Comparison of ENCODE assay signal across 8 cellular contexts in genomic region chr1:172449585-172450523, GRCh38. TPM values are rescaled to one million over a fixed set of nuclear protein-coding genes. Genes with fewer than 3 reads are reported as not detected.
DNase-seq lines count a peak whose midpoint lies in the region; ATAC-seq and TF ChIP-seq lines count a peak whose summit lies in the region.

No MANE protein-coding gene starts in this region.

- peaks cover 15% of the 10 kb centered on the region for H3K4me1 ChIP-seq in CD4-positive, CD25-positive, alpha-beta regulatory T cell (ENCODE audit: control insufficient read depth, insufficient read depth, low read length, poor library complexity, severe bottlenecking)
- H3K4me1 ChIP-seq in fibroblast of lung (ENCODE audit: control insufficient read depth, extremely low read depth, insufficient read depth, low read length) = peaks cover 2% of the 10 kb centered on the region
- no peaks in the 10 kb centered on the region for H3K4me1 ChIP-seq in naive thymus-derived CD4-positive, alpha-beta T cell (ENCODE audit: control insufficient read depth in 2 of 2, insufficient read depth in 2 of 2, low read length in 2 of 2)

- CTCF ChIA-PET in naive thymus-derived CD4-positive, alpha-beta T cell (lab: Charles Lee) = interaction anchor here (0.6 to 2.2 kb wide), 17 partner anchors 10 to 1617 kb away, joined by 3 to 13 read pairs (median 4); no protein-coding TSS in a partner anchor

- H4K20me1 ChIP-seq in fibroblast of lung (ENCODE audit: control insufficient read depth, extremely low read depth, insufficient read depth, low read length) = no peaks in the 10 kb centered on the region

- H2AFZ ChIP-seq in fibroblast of lung (ENCODE audit: low read length) = peak overlapping the region; percentile 83

- peak; percentile 68 to 75 for ATAC-seq in CD4-positive, CD25-positive, alpha-beta regulatory T cell (ENCODE audit: low read depth in 2 of 2)
- ATAC-seq in GM18517 (IDR thresholded peaks at IDR 0.05; ENCODE audit: unreplicated experiment) = peak; percentile 84
- ATAC-seq in HG02970 (IDR thresholded peaks at IDR 0.05; ENCODE audit: low FRiP score, unreplicated experiment) = peak; percentile 79
- peak; percentile 90 for ATAC-seq in naive thymus-derived CD4-positive, alpha-beta T cell

- no peaks in the 10 kb centered on the region for H3K36me3 Mint-ChIP-seq in CD4-positive, CD25-positive, alpha-beta regulatory T cell
- no peaks in the 10 kb centered on the region for H3K36me3 Mint-ChIP-seq in naive thymus-derived CD4-positive, alpha-beta T cell

- POLR2A ChIA-PET in naive thymus-derived CD4-positive, alpha-beta T cell (lab: Charles Lee) = interaction anchor here (0.9 to 2.2 kb wide), 11 partner anchors 16 to 1265 kb away, joined by 3 to 17 read pairs (median 3); partner anchors contain the start of genes KLHL20 and SUCO

- H3K27me3 Mint-ChIP-seq in CD4-positive, CD25-positive, alpha-beta regulatory T cell = no peaks in the 10 kb centered on the region
- H3K27me3 Mint-ChIP-seq in naive thymus-derived CD4-positive, alpha-beta T cell = peaks cover 0 to 3% (median 0%) of the 10 kb centered on the region in 5 donors

- no peaks in the 10 kb centered on the region for H3K9me3 Mint-ChIP-seq in CD4-positive, CD25-positive, alpha-beta regulatory T cell
- H3K9me3 Mint-ChIP-seq in naive thymus-derived CD4-positive, alpha-beta T cell = no peaks in the 10 kb centered on the region

- H3K4me1 Mint-ChIP-seq in CD4-positive, CD25-positive, alpha-beta regulatory T cell = peaks cover 11 to 32% (median 19%) of the 10 kb centered on the region in 4 donors
- H3K4me1 Mint-ChIP-seq in naive thymus-derived CD4-positive, alpha-beta T cell = peaks cover 0 to 23% (median 18%) of the 10 kb centered on the region in 7 donors

- H3K4me3 Mint-ChIP-seq in CD4-positive, CD25-positive, alpha-beta regulatory T cell = peak overlapping the region in 1 of 4 donors; percentile 46
- peak overlapping the region in 4 of 10 donors; percentile 35 to 67 (median 56) for H3K4me3 Mint-ChIP-seq in naive thymus-derived CD4-positive, alpha-beta T cell

- peak; percentile 90 to 94 for TF ChIP-seq CTCF in fibroblast of lung (conservative IDR thresholded peaks at IDR 0.05 in 1 of 2, IDR thresholded peaks at IDR 0.05 in 1 of 2; ENCODE audit: low read depth in 1 of 2, low read length in 2 of 2)

- no peaks in the 10 kb centered on the region for H3K9me3 ChIP-seq in CD4-positive, CD25-positive, alpha-beta regulatory T cell (ENCODE audit: control insufficient read depth in 2 of 2, low read length in 2 of 2)
- H3K9me3 ChIP-seq in fibroblast of lung (ENCODE audit: control insufficient read depth, insufficient read depth, low read depth, low read length) = no peaks in the 10 kb centered on the region
- H3K9me3 ChIP-seq in naive thymus-derived CD4-positive, alpha-beta T cell (ENCODE audit: control insufficient read depth in 2 of 3, low read length in 3 of 3) = no peaks in the 10 kb centered on the region

- intact Hi-C loops in naive thymus-derived CD4-positive, alpha-beta T cell (cut with micrococcal nuclease) = loop anchor here (1.0 to 10.0 kb wide), 11 partner anchors 37 to 1265 kb away; partner anchors contain the start of genes PRRC2C (in 2 of the 2), KLHL20 (in 1 of the 2), METTL13 (in 1 of the 2) and SUCO (in 1 of the 2)

- peak overlapping the region; percentile 15 for H3K4me2 ChIP-seq in fibroblast of lung (ENCODE audit: extremely low read depth, insufficient read depth, low read length)

- H3K4me3 ChIP-seq in CD4-positive, CD25-positive, alpha-beta regulatory T cell (ENCODE audit: low read depth, low read length) = peak overlapping the region; percentile 33
- H3K4me3 ChIP-seq in fibroblast of lung (replicated peaks in 1 of 4; ENCODE audit: control extremely low read depth in 1 of 4, insufficient read depth in 1 of 4, low read depth in 3 of 4, low read length in 4 of 4) = no peak overlapping the region
- H3K4me3 ChIP-seq in naive thymus-derived CD4-positive, alpha-beta T cell (ENCODE audit: low read length) = no peak overlapping the region

- H3K36me3 ChIP-seq in CD4-positive, CD25-positive, alpha-beta regulatory T cell (ENCODE audit: control insufficient read depth, insufficient read depth, low read length) = no peaks in the 10 kb centered on the region
- H3K36me3 ChIP-seq in fibroblast of lung (ENCODE audit: control insufficient read depth, insufficient read depth, low read length) = no peaks in the 10 kb centered on the region
- no peaks in the 10 kb centered on the region for H3K36me3 ChIP-seq in naive thymus-derived CD4-positive, alpha-beta T cell (ENCODE audit: control insufficient read depth in 2 of 3, insufficient read depth in 3 of 3, low read length in 3 of 3)

- no peaks in the 10 kb centered on the region for H3K27me3 ChIP-seq in CD4-positive, CD25-positive, alpha-beta regulatory T cell (ENCODE audit: control insufficient read depth, insufficient read depth, low read length)
- peaks cover 2% of the 10 kb centered on the region for H3K27me3 ChIP-seq in fibroblast of lung (ENCODE audit: control insufficient read depth, insufficient read depth, low read length)
- no peaks in the 10 kb centered on the region for H3K27me3 ChIP-seq in naive thymus-derived CD4-positive, alpha-beta T cell (ENCODE audit: control insufficient read depth in 2 of 2, insufficient read depth in 2 of 2, low read length in 2 of 2)

- H3K27ac ChIP-seq in CD4-positive, CD25-positive, alpha-beta regulatory T cell (ENCODE audit: insufficient read depth, low read length, poor library complexity, severe bottlenecking) = no peak overlapping the region
- no peak overlapping the region for H3K27ac ChIP-seq in fibroblast of lung (ENCODE audit: insufficient read depth, low read length)
- no peak overlapping the region for H3K27ac ChIP-seq in naive thymus-derived CD4-positive, alpha-beta T cell (ENCODE audit: low read depth, low read length)

- H3K27ac Mint-ChIP-seq in CD4-positive, CD25-positive, alpha-beta regulatory T cell = peak overlapping the region in 2 of 3 donors; percentile 61 to 62
- peak overlapping the region in 4 of 9 donors; percentile 45 to 90 (median 87) for H3K27ac Mint-ChIP-seq in naive thymus-derived CD4-positive, alpha-beta T cell

- DNase-seq in CD4-positive, CD25-positive, alpha-beta regulatory T cell = peak in 2 of 3 donors; percentile 28 to 63
- DNase-seq in NCI-H345 treated with DMSO at 0.1 percent for 48 hours (lab: John Stamatoyannopoulos, UW; ENCODE audit: unreplicated experiment) (peak; percentile 17), fibroblast of lung (ENCODE audit: low read depth in 2 of 2) (peak; percentile 55 to 67), epidermal melanocyte (ENCODE audit: insufficient read length, low spot score) (no peak)
- DNase-seq in activated CD4-positive, alpha-beta T cell treated with anti-CD3 and anti-CD28 coated beads, Interleukin-2, amount 50 U/mL, for 48 hours = peak; percentile 31 to 37
- DNase-seq in naive thymus-derived CD4-positive, alpha-beta T cell = peak in 7 of 9 donors; percentile 22 to 42 (median 32)

- H3K9ac ChIP-seq in fibroblast of lung (ENCODE audit: insufficient read depth, low read length) = no peak overlapping the region

- no peaks in the 10 kb centered on the region for H3K79me2 ChIP-seq in fibroblast of lung (ENCODE audit: control insufficient read depth, insufficient read depth, low read length)

RNA-seq across cellular contexts. Expression of gene PIGC, which starts 6.0 kb away (rescaled TPM):
- 22.6 TPM for total RNA-seq in CD4-positive, CD25-positive, alpha-beta regulatory T cell
- polyA plus RNA-seq in CD4-positive, CD25-positive, alpha-beta regulatory T cell = 100 to 1,000 TPM; 110 to 132 (median 126) TPM
- total RNA-seq in fibroblast of lung = 16.4 and 20.3 TPM in 2 replicates
- polyA plus RNA-seq in fibroblast of lung = 21.7 and 28.9 TPM in 2 replicates
- polyA plus RNA-seq in fibroblast of lung (2012) = 17.1 and 17.7 TPM in 2 replicates
- polyA minus RNA-seq in fibroblast of lung (ENCODE audit: low replicate concordance) = 13.2 and 15.7 TPM in 2 replicates
- 10 to 100 TPM; 21.1 to 57.4 (median 25.1) TPM for total RNA-seq in naive thymus-derived CD4-positive, alpha-beta T cell
- 100 to 1,000 TPM; 122 to 142 TPM for polyA plus RNA-seq in naive thymus-derived CD4-positive, alpha-beta T cell

RNA-seq across cellular contexts. Expression of gene C1orf105, which starts 29.4 kb away (rescaled TPM):
- not detected for total RNA-seq in CD4-positive, CD25-positive, alpha-beta regulatory T cell
- not detected for polyA plus RNA-seq in CD4-positive, CD25-positive, alpha-beta regulatory T cell
- not detected in 2 replicates for total RNA-seq in fibroblast of lung
- not detected in 2 replicates for polyA plus RNA-seq in fibroblast of lung
- not detected in 2 replicates for polyA plus RNA-seq in fibroblast of lung (2012)
- polyA minus RNA-seq in fibroblast of lung (ENCODE audit: low replicate concordance) = not detected in 2 replicates
- under 1 TPM in 1 of 5 experiments, not detected in 4; 0.86 TPM for total RNA-seq in naive thymus-derived CD4-positive, alpha-beta T cell
- polyA plus RNA-seq in naive thymus-derived CD4-positive, alpha-beta T cell = not detected
